Comparison of ENCODE assay signal across 27 cellular contexts in the genomic region with DNA sequence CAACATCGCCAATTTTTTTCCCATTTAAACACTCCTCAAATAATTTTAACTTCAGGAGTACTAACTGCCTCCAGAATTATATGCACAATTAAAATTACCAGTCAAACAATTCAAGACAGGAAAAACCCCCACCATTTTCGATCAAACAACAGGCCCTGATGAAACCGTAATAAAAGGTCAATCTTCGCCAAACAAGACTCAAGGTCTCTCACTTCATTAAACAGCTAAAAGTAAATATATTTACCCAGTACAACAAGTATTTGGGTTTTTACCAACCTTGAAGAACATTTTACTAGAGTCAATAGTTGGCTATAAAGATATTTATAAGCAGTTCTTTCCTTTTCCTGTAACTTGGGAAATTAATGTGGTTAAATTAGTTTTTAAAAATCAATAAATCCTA.
"Had no signal": no experiment of that assay in that cellular context is flagged by ENCODE, and none has a peak within 500 bp of the region (broad histone marks: within the 10 kb centered on the region; RNA-seq: fewer than 3 reads in every experiment).

No MANE protein-coding gene starts in this region.

- H3K9ac ChIP-seq: SK-N-SH had no signal

- H3K4me1 Mint-ChIP-seq: activated B cell treated with CpG ODN at 0.5 μM for 24 hours had no signal

- H3K27me3 ChIP-seq: adrenal gland, breast epithelium, Peyer's patch, SJCRH30 had no signal

- H3K27ac Mint-ChIP-seq: activated B cell treated with CpG ODN at 0.5 μM for 24 hours; activated CD8-positive, alpha-beta T cell treated with anti-CD3 and anti-CD28 coated beads, Interleukin-2, amount 10 ng/mL, durations not matched to agents 7 days and 5 days; activated naive CD8-positive, alpha-beta T cell treated with anti-CD3 and anti-CD28 coated beads, Interleukin-2, amount 10 ng/mL, durations not matched to agents 7 days and 5 days; T-helper 2 cell treated with Interferon-gamma antibody and Interleukin-4, amounts not matched to agents 5 μg/mL and 100 μg/mL, for 36 hours had no signal

- H3K9me2 ChIP-seq: SK-N-SH had no signal

- H3K9me3 ChIP-seq: breast epithelium, Peyer's patch, SJCRH30, SK-N-SH had no signal

- H3K4me3 ChIP-seq: adrenal gland, breast epithelium, Peyer's patch, SJCRH30 had no signal

- H3K4me1 ChIP-seq: breast epithelium, Peyer's patch, SJCRH30 had no signal

- H3K4me2 ChIP-seq: SK-N-SH had no signal

- H3K9me3 Mint-ChIP-seq: activated B cell treated with CpG ODN at 0.5 μM for 24 hours; activated naive CD8-positive, alpha-beta T cell treated with anti-CD3 and anti-CD28 coated beads, Interleukin-2, amount 10 ng/mL, durations not matched to agents 7 days and 5 days; T-helper 2 cell treated with Interferon-gamma antibody and Interleukin-4, amounts not matched to agents 5 μg/mL and 100 μg/mL, for 36 hours had no signal

- H3K36me3 ChIP-seq: adrenal gland, Peyer's patch had no signal

- DNase-seq: activated B cell treated with CpG ODN at 0.5 μM for 24 hours; activated CD4-positive, alpha-beta T cell treated with anti-CD3 and anti-CD28 coated beads for 1 hour; activated CD4-positive, alpha-beta T cell treated with anti-CD3 and anti-CD28 coated beads, Interleukin-2, amount 50 U/mL, for 4 hours; activated CD8-positive, alpha-beta memory T cell treated with anti-CD3 and anti-CD28 coated beads, Interleukin-2, amount 50 U/mL, for 48 hours; activated CD8-positive, alpha-beta T cell treated with anti-CD3 and anti-CD28 coated beads, Interleukin-2, amount 10 ng/mL, durations not matched to agents 7 days and 5 days; activated naive CD4-positive, alpha-beta T cell treated with anti-CD3 and anti-CD28 coated beads, Interleukin-2, amount 50 U/mL, for 16 hours; activated naive CD8-positive, alpha-beta T cell treated with anti-CD3 and anti-CD28 coated beads, Interleukin-2, amount 10 ng/mL, durations not matched to agents 7 days and 5 days; activated T-cell treated with anti-CD3 and anti-CD28 coated beads, Interleukin-2, amount 50 U/mL, for 1 hour; adrenal gland; anterior cingulate cortex; caudate nucleus; KG1; NCI-H1092; NCI-H1417; NCI-H1930; NCI-H2171 treated with DMSO at 0.1 percent for 48 hours; NCI-H226; NCI-H526; NCI-H82; Peyer's patch; Right ventricle myocardium superior; SJCRH30; SK-N-SH; SW 1271 had no signal

- H3K4me3 Mint-ChIP-seq: activated B cell treated with CpG ODN at 0.5 μM for 24 hours; activated CD8-positive, alpha-beta T cell treated with anti-CD3 and anti-CD28 coated beads, Interleukin-2, amount 10 ng/mL, durations not matched to agents 7 days and 5 days; activated naive CD8-positive, alpha-beta T cell treated with anti-CD3 and anti-CD28 coated beads, Interleukin-2, amount 10 ng/mL, durations not matched to agents 7 days and 5 days; T-helper 2 cell treated with Interferon-gamma antibody and Interleukin-4, amounts not matched to agents 5 μg/mL and 100 μg/mL, for 36 hours had no signal

- H3K27me3 Mint-ChIP-seq: activated B cell treated with CpG ODN at 0.5 μM for 24 hours; activated naive CD8-positive, alpha-beta T cell treated with anti-CD3 and anti-CD28 coated beads, Interleukin-2, amount 10 ng/mL, durations not matched to agents 7 days and 5 days had no signal

- ATAC-seq: activated CD8-positive, alpha-beta T cell treated with anti-CD3 and anti-CD28 coated beads, Interleukin-2, amount 10 ng/mL, durations not matched to agents 7 days and 5 days had no signal

- H3K27ac ChIP-seq: adrenal gland, breast epithelium, Peyer's patch, RWPE1, SJCRH30 had no signal
